Comparison of ENCODE assay signal across 24 cellular contexts in genomic region chr11:13320688-13321087, GRCh38. TPM values are rescaled to one million over a fixed set of nuclear protein-coding genes. Genes with fewer than 3 reads are reported as not detected.
DNase-seq lines count a peak whose midpoint lies in the region; ATAC-seq lines count a peak whose summit lies in the region.
"Had no signal": no experiment of that assay in that cellular context is flagged by ENCODE, and none has a peak within 500 bp of the region (broad histone marks: within the 10 kb centered on the region; RNA-seq: fewer than 3 reads in every experiment).

No MANE protein-coding gene starts in this region.

- no peak overlapping the region for H2AFZ ChIP-seq in GM23248

- H3K9me3 ChIP-seq in GM23248 (ENCODE audit: low read depth), result no peaks in the 10 kb centered on the region
- H3K9me3 ChIP-seq: MG63 had no signal

- H4K20me1 ChIP-seq in GM23248 (ENCODE audit: insufficient read depth), result no peaks in the 10 kb centered on the region

- no peak overlapping the region for H3K4me2 ChIP-seq in GM23248 (ENCODE audit: unreplicated experiment)

- no peak overlapping the region for H3K4me3 ChIP-seq in GM23248
- H3K4me3 ChIP-seq: MG63 had no signal

- no peaks in the 10 kb centered on the region for H3K27me3 ChIP-seq in GM23248 (replicated peaks; ENCODE audit: insufficient read depth)
- H3K27me3 ChIP-seq: MG63 had no signal

- CTCF ChIA-PET in activated CD8-positive, alpha-beta T cell treated with anti-CD3 and anti-CD28 coated beads, Interleukin-2, amount 10 ng/mL, durations not matched to agents 7 days and 5 days (lab: Charles Lee), result interaction anchor here (0.9 to 4.8 kb wide), 3 partner anchors 14 to 34 kb away, joined by 3 to 34 read pairs (median 3); no protein-coding TSS in a partner anchor

- peaks cover 96% of the 10 kb centered on the region for H3K79me2 ChIP-seq in GM23248 (ENCODE audit: insufficient read depth)

- H3K36me3 ChIP-seq in GM23248 (ENCODE audit: low read depth), result no peaks in the 10 kb centered on the region
- H3K36me3 ChIP-seq: MG63 had no signal

- DNase-seq in activated naive CD8-positive, alpha-beta T cell treated with anti-CD3 and anti-CD28 coated beads for 36 hours, result no peak
- DNase-seq in GM23248, result peak; percentile 27
- DNase-seq in activated CD8-positive, alpha-beta T cell treated with anti-CD3 and anti-CD28 coated beads, Interleukin-2, amount 10 ng/mL, durations not matched to agents 7 days and 5 days, result no peak
- no peak for DNase-seq in immature natural killer cell
- no peak for DNase-seq in RPMI8226
- no peak for DNase-seq in iPS-NIHi11 (ENCODE audit: low spot score)
- no peak for DNase-seq in D341Med (ENCODE audit: low spot score)
- DNase-seq: C1 segment of cervical spinal cord; Calu3; DMS153; DND-41; KG1; MG63; NCI-H1105 treated with DMSO at 0.1 percent for 48 hours; NCI-H146; NCI-H1930; NCI-H2107; NCI-H524; NCI-H774; NK-92 treated with Interleukin-12 subunit alpha and Interleukin-12 subunit beta, amount 100 ng/mL, for 24 hours; PC-3 had no signal

- POLR2A ChIA-PET in activated CD8-positive, alpha-beta T cell treated with anti-CD3 and anti-CD28 coated beads, Interleukin-2, amount 10 ng/mL, durations not matched to agents 7 days and 5 days (lab: Charles Lee), result no interaction called here

- no peaks in the 10 kb centered on the region for H3K9me3 Mint-ChIP-seq in activated naive CD8-positive, alpha-beta T cell (ENCODE audit: low read depth)
- H3K9me3 Mint-ChIP-seq in activated naive CD8-positive, alpha-beta T cell treated with anti-CD3 and anti-CD28 coated beads for 36 hours, result no peaks in the 10 kb centered on the region
- H3K9me3 Mint-ChIP-seq in activated CD8-positive, alpha-beta T cell treated with anti-CD3 and anti-CD28 coated beads, Interleukin-2, amount 10 ng/mL, durations not matched to agents 7 days and 5 days (ENCODE audit: insufficient read depth), result no peaks in the 10 kb centered on the region
- no peaks in the 10 kb centered on the region for H3K9me3 Mint-ChIP-seq in immature natural killer cell

- peaks cover 21% of the 10 kb centered on the region for H3F3A ChIP-seq in GM23248 (ENCODE audit: insufficient read depth)

- peaks cover 11% of the 10 kb centered on the region for H3K36me3 Mint-ChIP-seq in activated naive CD8-positive, alpha-beta T cell
- H3K36me3 Mint-ChIP-seq in activated naive CD8-positive, alpha-beta T cell treated with anti-CD3 and anti-CD28 coated beads for 36 hours, result peaks cover 19% of the 10 kb centered on the region
- H3K36me3 Mint-ChIP-seq in activated CD8-positive, alpha-beta T cell treated with anti-CD3 and anti-CD28 coated beads, Interleukin-2, amount 10 ng/mL, durations not matched to agents 7 days and 5 days (ENCODE audit: low read depth), result peaks cover 23% of the 10 kb centered on the region
- peaks cover 0 to 7% (median 0%) of the 10 kb centered on the region in 3 donors for H3K36me3 Mint-ChIP-seq in immature natural killer cell

- no peak for ATAC-seq in activated CD8-positive, alpha-beta T cell treated with anti-CD3 and anti-CD28 coated beads, Interleukin-2, amount 10 ng/mL, durations not matched to agents 7 days and 5 days
- ATAC-seq: HCT116, PC-3, Right ventricle myocardium inferior had no signal

- H3K4me3 Mint-ChIP-seq in activated naive CD8-positive, alpha-beta T cell, result no peak overlapping the region
- H3K4me3 Mint-ChIP-seq in activated naive CD8-positive, alpha-beta T cell treated with anti-CD3 and anti-CD28 coated beads for 36 hours, result no peak overlapping the region
- no peak overlapping the region for H3K4me3 Mint-ChIP-seq in activated CD8-positive, alpha-beta T cell treated with anti-CD3 and anti-CD28 coated beads, Interleukin-2, amount 10 ng/mL, durations not matched to agents 7 days and 5 days
- peak overlapping the region in 2 of 5 donors; percentile 27 to 43 for H3K4me3 Mint-ChIP-seq in immature natural killer cell

- H3K9me2 ChIP-seq in GM23248 (ENCODE audit: insufficient read depth), result no peaks in the 10 kb centered on the region

- no peaks in the 10 kb centered on the region for H3K27me3 Mint-ChIP-seq in activated naive CD8-positive, alpha-beta T cell
- no peaks in the 10 kb centered on the region for H3K27me3 Mint-ChIP-seq in activated naive CD8-positive, alpha-beta T cell treated with anti-CD3 and anti-CD28 coated beads for 36 hours
- no peaks in the 10 kb centered on the region for H3K27me3 Mint-ChIP-seq in activated CD8-positive, alpha-beta T cell treated with anti-CD3 and anti-CD28 coated beads, Interleukin-2, amount 10 ng/mL, durations not matched to agents 7 days and 5 days (ENCODE audit: low read depth)
- H3K27me3 Mint-ChIP-seq in immature natural killer cell (ENCODE audit: low read depth in 3 of 3), result no peaks in the 10 kb centered on the region

- H3K27ac ChIP-seq in GM23248, result no peak overlapping the region

- H3K4me1 Mint-ChIP-seq in activated naive CD8-positive, alpha-beta T cell (ENCODE audit: low read depth), result peaks cover 66% of the 10 kb centered on the region
- peaks cover 42% of the 10 kb centered on the region for H3K4me1 Mint-ChIP-seq in activated naive CD8-positive, alpha-beta T cell treated with anti-CD3 and anti-CD28 coated beads for 36 hours
- H3K4me1 Mint-ChIP-seq in activated CD8-positive, alpha-beta T cell treated with anti-CD3 and anti-CD28 coated beads, Interleukin-2, amount 10 ng/mL, durations not matched to agents 7 days and 5 days (ENCODE audit: low read depth), result peaks cover 44% of the 10 kb centered on the region
- peaks cover 19 to 86% of the 10 kb centered on the region in 2 donors for H3K4me1 Mint-ChIP-seq in immature natural killer cell

- H3K27ac Mint-ChIP-seq in activated naive CD8-positive, alpha-beta T cell, result peak overlapping the region; percentile 73
- no peak overlapping the region for H3K27ac Mint-ChIP-seq in activated naive CD8-positive, alpha-beta T cell treated with anti-CD3 and anti-CD28 coated beads for 36 hours
- H3K27ac Mint-ChIP-seq in activated CD8-positive, alpha-beta T cell treated with anti-CD3 and anti-CD28 coated beads, Interleukin-2, amount 10 ng/mL, durations not matched to agents 7 days and 5 days, result peak overlapping the region; percentile 3
- H3K27ac Mint-ChIP-seq in immature natural killer cell, result peak overlapping the region in 4 of 6 donors; percentile 43 to 80 (median 68)

- 78 to 84% methylated on average over 3 of the region's 3 CpGs for WGBS in GM23248 (ENCODE audit: low coverage in 1 of 2, low lambda C conversion rate in 2 of 2, missing lambda C conversion rate in 2 of 2), 2 experiments

- H3K4me1 ChIP-seq in GM23248 (ENCODE audit: insufficient read depth), result peaks cover 41% of the 10 kb centered on the region

- in situ Hi-C loops in GM23248 (cut with MboI), result no loop called here

- no peak overlapping the region for H3K9ac ChIP-seq in GM23248

RNA-seq across cellular contexts. Expression of gene BMAL1, which starts 43.1 kb away (rescaled TPM):
- total RNA-seq in activated naive CD8-positive, alpha-beta T cell treated with anti-CD3 and anti-CD28 coated beads for 36 hours, result 10 to 100 TPM; 12.2 to 13.6 TPM
- 41.7 and 66.5 TPM in 2 replicates for total RNA-seq in GM23248 (2014; rRNA removed; shearing (Covaris generic))
- polyA plus RNA-seq in GM23248 (2016; fragmentation: Nextera tagmentation; extraction: Ambion mirVana) (31.9 and 34.9 TPM in 2 replicates), immature natural killer cell (10 to 100 TPM; 20.2 to 29.6 (median 20.2) TPM)
- total RNA-seq in activated CD8-positive, alpha-beta T cell treated with anti-CD3 and anti-CD28 coated beads, Interleukin-2, amount 10 ng/mL, durations not matched to agents 7 days and 5 days, result 10 to 100 TPM; 41.1 to 53.5 TPM
